9 cellular contexts compared by ENCODE assay signal in the genomic region with DNA sequence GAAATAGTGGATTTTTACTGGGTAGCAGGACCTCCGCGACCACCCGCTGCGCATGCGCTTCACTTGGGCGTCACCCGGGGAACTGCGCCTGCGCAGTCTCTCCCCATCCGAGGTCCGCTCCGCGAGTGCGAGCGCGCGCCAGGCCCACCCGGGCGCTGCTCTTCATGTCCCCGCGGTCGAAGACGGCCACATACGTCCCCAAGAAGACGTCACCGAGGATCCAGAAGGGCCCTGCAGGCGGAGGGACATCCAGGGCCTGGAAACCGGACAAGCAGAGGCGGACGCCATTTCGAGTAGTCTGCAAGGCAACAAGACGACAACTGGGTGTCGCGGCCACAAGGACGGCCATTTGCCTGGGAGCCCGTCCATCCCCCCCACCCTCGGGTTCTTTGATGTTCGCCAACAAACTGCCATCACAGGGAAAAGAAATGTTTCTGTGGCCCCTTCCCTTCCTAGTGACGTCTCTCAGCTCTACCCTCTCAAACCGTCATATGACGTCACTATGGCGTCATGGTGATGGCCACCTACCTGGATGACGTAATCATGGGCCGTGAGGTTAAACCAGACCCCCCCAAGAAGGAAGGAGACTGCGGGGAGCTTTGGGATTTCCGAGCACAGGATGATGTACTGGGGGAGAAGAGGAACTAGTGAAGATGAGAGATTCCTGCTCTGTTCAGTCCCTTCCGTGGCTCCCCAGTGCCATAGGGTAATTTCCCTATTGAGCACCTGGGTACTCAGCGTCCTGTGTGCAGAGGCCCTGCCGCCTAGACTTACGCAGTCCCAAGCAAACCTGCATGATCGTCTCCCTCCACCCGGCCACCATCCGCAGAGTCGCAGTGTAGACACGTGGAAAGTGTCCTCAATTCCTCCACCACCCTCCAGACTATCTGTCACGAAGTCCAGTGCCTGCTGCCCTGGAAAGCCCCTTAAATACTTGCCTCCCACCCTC. TPM values are rescaled to one million over a fixed set of nuclear protein-coding genes. Genes with fewer than 3 reads are reported as not detected.
DNase-seq lines count a peak whose midpoint lies in the region; ATAC-seq and TF ChIP-seq lines count a peak whose summit lies in the region.
"Had no signal": no experiment of that assay in that cellular context is flagged by ENCODE, and none has a peak within 500 bp of the region (broad histone marks: within the 10 kb centered on the region; RNA-seq: fewer than 3 reads in every experiment).

No MANE protein-coding gene starts in this region.

- peaks cover 57% of the 10 kb centered on the region for H3K4me1 Mint-ChIP-seq in activated T-cell treated with anti-CD3 and anti-CD28 coated beads, Interleukin-2, amount 50 U/mL, for 4 hours (ENCODE audit: low read depth)

- no peaks in the 10 kb centered on the region for H3K36me3 Mint-ChIP-seq in activated T-cell treated with anti-CD3 and anti-CD28 coated beads, Interleukin-2, amount 50 U/mL, for 4 hours (ENCODE audit: insufficient read depth)

- H3K9me3 Mint-ChIP-seq in activated T-cell treated with anti-CD3 and anti-CD28 coated beads, Interleukin-2, amount 50 U/mL, for 4 hours: peaks cover 3% of the 10 kb centered on the region

- H3K4me3 ChIP-seq in GM06990 (replicated peaks; ENCODE audit: low read depth, low read length) (peak overlapping the region; percentile 65), fibroblast of mammary gland (ENCODE audit: control insufficient read depth, low read depth, low read length) (peak overlapping the region; percentile 50), aorta (ENCODE audit: low read length in 2 of 2) (no peak overlapping the region)

- no peaks in the 10 kb centered on the region for H3K9me3 ChIP-seq in aorta (ENCODE audit: control insufficient read depth, low read length)

- H3K27ac ChIP-seq in aorta (ENCODE audit: low read depth in 1 of 2, low read length in 2 of 2): no peak overlapping the region

- DNase-seq in GM06990 (ENCODE audit: extremely low read depth, insufficient read length) (peak; percentile 93), NCI-H2227 (lab: John Stamatoyannopoulos, UW; ENCODE audit: unreplicated experiment) (peak; percentile 86), fibroblast of mammary gland (ENCODE audit: low read depth) (peak; percentile 48), retina (peak; percentile 89), aorta (peak; percentile 82 to 91), RKO (ENCODE audit: low spot score) (no peak), DMS53 treated with DMSO at 0.1 percent for 48 hours (lab: John Stamatoyannopoulos, UW; ENCODE audit: unreplicated experiment) (no peak)
- DNase-seq in activated T-cell treated with anti-CD3 and anti-CD28 coated beads, Interleukin-2, amount 50 U/mL, for 4 hours: peak; percentile 73

- intact Hi-C loops in aorta (cut with DNase I): loop anchor here in 1 of 2 donors (5.0 kb wide), 1 partner anchor 424 kb away; no protein-coding TSS in a partner anchor

- H3K27me3 Mint-ChIP-seq in activated T-cell treated with anti-CD3 and anti-CD28 coated beads, Interleukin-2, amount 50 U/mL, for 4 hours (ENCODE audit: low read depth): no peaks in the 10 kb centered on the region

- H3K36me3 ChIP-seq in GM06990 (ENCODE audit: control insufficient read depth, insufficient read depth, low read length): no peaks in the 10 kb centered on the region
- no peaks in the 10 kb centered on the region for H3K36me3 ChIP-seq in aorta (ENCODE audit: control insufficient read depth in 1 of 2, insufficient read depth in 2 of 2, low read length in 1 of 2)

- peak; percentile 12 to 18 for ATAC-seq in activated T-cell treated with anti-CD3 and anti-CD28 coated beads, Interleukin-2, amount 50 U/mL, for 4 hours
- ATAC-seq in aorta (ENCODE audit: low FRiP score): peak; percentile 78

- no peak for TF ChIP-seq CTCF in GM06990 (IDR thresholded peaks at IDR 0.05; ENCODE audit: insufficient read depth, low read length, poor library complexity, severe bottlenecking)
- no peak for TF ChIP-seq CTCF in fibroblast of mammary gland (conservative IDR thresholded peaks at IDR 0.05; ENCODE audit: control insufficient read depth, insufficient read depth, low read depth, low read length)

- 30 to 38% methylated on average over 53 to 56 of the region's 56 CpGs for WGBS in aorta, 2 donors

- H3K4me1 ChIP-seq in aorta (ENCODE audit: control insufficient read depth in 1 of 2, insufficient read depth in 2 of 2, low read length in 2 of 2): no peaks in the 10 kb centered on the region

- H3K4me3 Mint-ChIP-seq in activated T-cell treated with anti-CD3 and anti-CD28 coated beads, Interleukin-2, amount 50 U/mL, for 4 hours: peak overlapping the region; percentile 88

- H3K27me3 ChIP-seq in GM06990 (replicated peaks; ENCODE audit: control insufficient read depth, insufficient read depth, low read length): no peaks in the 10 kb centered on the region
- no peaks in the 10 kb centered on the region for H3K27me3 ChIP-seq in aorta (ENCODE audit: control insufficient read depth in 1 of 2, insufficient read depth in 2 of 2, low read length in 1 of 2)

RNA-seq across cellular contexts. Expression of gene NAPSA, which starts 6.7 kb away (rescaled TPM):
- total RNA-seq in activated T-cell treated with anti-CD3 and anti-CD28 coated beads, Interleukin-2, amount 50 U/mL, for 4 hours: 10 to 100 TPM in 2 of 3 donors, 1 to 10 TPM in 1; 9.1 to 21.1 (median 10.4) TPM
- 1 to 10 TPM in 1 of 2 donors, under 1 TPM in 1; 0.52 to 1.5 TPM for total RNA-seq in aorta
- polyA plus RNA-seq in aorta: 1 to 10 TPM; 1.1 to 1.6 TPM
- total RNA-seq: NCI-H460 had no signal

RNA-seq across cellular contexts. Expression of gene NR1H2, which starts 17.5 kb away (rescaled TPM):
- total RNA-seq in activated T-cell treated with anti-CD3 and anti-CD28 coated beads, Interleukin-2, amount 50 U/mL, for 4 hours: 100 to 1,000 TPM; 106 to 107 (median 106) TPM
- 10 to 100 TPM; 82.6 to 91.0 TPM for total RNA-seq in aorta
- polyA plus RNA-seq in aorta: 100 to 1,000 TPM in 1 of 2 donors, 10 to 100 TPM in 1; 53.5 to 126 TPM

RNA-seq across cellular contexts. Expression of gene POLD1, which starts 25.4 kb away (rescaled TPM):
- total RNA-seq in activated T-cell treated with anti-CD3 and anti-CD28 coated beads, Interleukin-2, amount 50 U/mL, for 4 hours: 100 to 1,000 TPM; 182 to 246 (median 214) TPM
- 10 to 100 TPM; 13.2 to 26.9 TPM for total RNA-seq in aorta
- 10 to 100 TPM in 1 of 2 donors, 1 to 10 TPM in 1; 5.4 to 27.7 TPM for polyA plus RNA-seq in aorta

RNA-seq across cellular contexts. Expression of gene KCNC3, which starts 29.6 kb away (rescaled TPM):
- 1 to 10 TPM; 4.1 to 5.6 (median 4.6) TPM for total RNA-seq in activated T-cell treated with anti-CD3 and anti-CD28 coated beads, Interleukin-2, amount 50 U/mL, for 4 hours
- total RNA-seq in aorta: 1 to 10 TPM; 1.6 to 3.2 TPM
- under 1 TPM; 0.15 to 0.88 TPM for polyA plus RNA-seq in aorta

RNA-seq across cellular contexts. Expression of gene SPIB, which starts 60.0 kb away (rescaled TPM):
- 1 to 10 TPM; 1.9 to 6.7 (median 2.1) TPM for total RNA-seq in activated T-cell treated with anti-CD3 and anti-CD28 coated beads, Interleukin-2, amount 50 U/mL, for 4 hours
- under 1 TPM; 0.48 to 0.62 TPM for total RNA-seq in aorta
- polyA plus RNA-seq in aorta: 1 to 10 TPM in 1 of 2 donors, under 1 TPM in 1; 0.05 to 5.1 TPM
- total RNA-seq: NCI-H460 had no signal

Comparison
In these comparisons a context has a peak if more than half of its experiments do, and no peak if none do; other contexts are left out.
1. DNase-seq: peak in GM06990 (single experiment), NCI-H2227 (single experiment), activated T-cell treated with anti-CD3 and anti-CD28 coated beads, Interleukin-2, amount 50 U/mL, for 4 hours (single experiment), fibroblast of mammary gland (single experiment), retina (single experiment) and aorta (2 of 2); none in RKO (single experiment) and DMS53 treated with DMSO at 0.1 percent for 48 hours (single experiment).
2. H3K4me3 ChIP-seq: peak in GM06990 (single experiment) and fibroblast of mammary gland (single experiment); none in aorta (0 of 2).
3. RNA of gene POLD1, which starts 25.4 kb away (total RNA-seq): 182 to 246 TPM in activated T-cell treated with anti-CD3 and anti-CD28 coated beads, Interleukin-2, amount 50 U/mL, for 4 hours; 13.2 to 26.9 TPM in aorta; every median in the first group is over 4 times any median in the second.